7 cellular contexts compared by ENCODE assay signal in genomic region chr12:115868624-115869023, GRCh38.
"Had no signal": no experiment of that assay in that cellular context is flagged by ENCODE, and none has a peak within 500 bp of the region (broad histone marks: within the 10 kb centered on the region; RNA-seq: fewer than 3 reads in every experiment).

No MANE protein-coding gene starts in this region.

- H3K4me3 ChIP-seq: GM23338, HAP-1 had no signal

- DNase-seq: H7, KG1 had no signal

- H3K4me2 ChIP-seq: GM23338 had no signal

- H3K9me3 Mint-ChIP-seq: GM23338 had no signal

- H2AFZ ChIP-seq: GM23338 had no signal

- FAIRE-seq: HTR-8/SVneo had no signal

- H3K4me1 ChIP-seq: HAP-1 had no signal

- H3K9me3 ChIP-seq: HAP-1 had no signal

- H3K4me3 Mint-ChIP-seq: GM23338, IgD-negative memory B cell had no signal

- H3K27ac Mint-ChIP-seq: GM23338, IgD-negative memory B cell had no signal

- H3K36me3 ChIP-seq: HAP-1 had no signal

- H3K36me3 Mint-ChIP-seq: IgD-negative memory B cell had no signal

- ATAC-seq: GM23338, HCT116 had no signal
